In genomic region chr17:7437369-7437863, GRCh38 we compare ENCODE assay signal across 6 cellular contexts. TPM values are rescaled to one million over a fixed set of nuclear protein-coding genes. Genes with fewer than 3 reads are reported as not detected.
DNase-seq lines count a peak whose midpoint lies in the region; ATAC-seq and TF ChIP-seq lines count a peak whose summit lies in the region.

No MANE protein-coding gene starts in this region.

- no peaks in the 10 kb centered on the region for H3K27me3 ChIP-seq in PC-3 (ENCODE audit: low read length)
- H3K27me3 ChIP-seq in smooth muscle cell (ENCODE audit: low read depth) = no peaks in the 10 kb centered on the region

- CTCF ChIA-PET in PC-3 (lab: Charles Lee) = interaction anchor here (0.6 to 1.7 kb wide), 5 partner anchors 34 to 179 kb away, joined by 3 to 9 read pairs (median 6); partner anchors contain the start of gene TMEM256

- TF ChIP-seq CTCF in PC-3 (conservative IDR thresholded peaks at IDR 0.05; ENCODE audit: low read depth, low read length) (no peak), epithelial cell of proximal tubule (conservative IDR thresholded peaks at IDR 0.05; ENCODE audit: low read depth, low read length) (no peak), smooth muscle cell (IDR thresholded peaks at IDR 0.05; ENCODE audit: borderline replicate concordance, insufficient read depth, poor library complexity, severe bottlenecking) (no peak)

- 13% methylated on average over 27 of the region's 31 CpGs for WGBS in smooth muscle cell (ENCODE audit: low lambda C conversion rate)

- H3K9ac ChIP-seq in PC-3 (ENCODE audit: low read length) (peak overlapping the region; percentile 70; the same call in 1 of the 2 replicates), smooth muscle cell (ENCODE audit: low read depth) (no peak overlapping the region)

- H3K4me2 ChIP-seq in PC-3 (ENCODE audit: low read length) (peak overlapping the region; percentile 85), smooth muscle cell (peak overlapping the region; percentile 88)

- H2AFZ ChIP-seq in PC-3 (ENCODE audit: low read length) = peak overlapping the region; percentile 57; the same call in 1 of the 2 replicates
- no peak overlapping the region for H2AFZ ChIP-seq in smooth muscle cell (ENCODE audit: low read depth)

- POLR2A ChIA-PET in PC-3 (lab: Charles Lee; ENCODE audit: unreplicated experiment) = no interaction called here

- H3K9me3 ChIP-seq in PC-3 (ENCODE audit: low read length) (no peaks in the 10 kb centered on the region), smooth muscle cell (replicated peaks; ENCODE audit: low read depth) (no peaks in the 10 kb centered on the region)

- H3F3A ChIP-seq in PC-3 (ENCODE audit: low read length, unreplicated experiment) = no peaks in the 10 kb centered on the region
- H3F3A ChIP-seq in smooth muscle cell (ENCODE audit: low read depth) = peaks cover 16% of the 10 kb centered on the region

- 0 out of 2 replicates have a peak, but pooled peaks cover 5% of the 10 kb centered on the region for H3K79me2 ChIP-seq in PC-3 (ENCODE audit: low read length)
- H3K79me2 ChIP-seq in smooth muscle cell (ENCODE audit: low read depth) = no peaks in the 10 kb centered on the region

- H3K36me3 ChIP-seq in PC-3 (ENCODE audit: low read depth, low read length) (no peaks in the 10 kb centered on the region), smooth muscle cell (ENCODE audit: low read depth) (no peaks in the 10 kb centered on the region)

- peak overlapping the region; percentile 71 for H3K4me3 ChIP-seq in PC-3 (ENCODE audit: low read length)
- peak overlapping the region; percentile 75 for H3K4me3 ChIP-seq in epithelial cell of proximal tubule (ENCODE audit: low read depth, low read length)
- peak overlapping the region; percentile 61 for H3K4me3 ChIP-seq in smooth muscle cell

- no peak overlapping the region for H3K27ac ChIP-seq in PC-3 (ENCODE audit: low read length)
- H3K27ac ChIP-seq in smooth muscle cell (ENCODE audit: low read depth) = no peak overlapping the region

- intact Hi-C loops in PC-3 (cut with micrococcal nuclease) = loop anchor here (5.0 kb wide), 2 partner anchors 85 to 250 kb away; partner anchors contain the start of genes KCTD11, TP53 and WRAP53

- H3K9me2 ChIP-seq in PC-3 (replicated peaks; ENCODE audit: low read length) = no peaks in the 10 kb centered on the region

- no peak for ATAC-seq in PC-3

- no TSS peak for BruUV-seq in PC-3 (replicated peaks; lab: Mats Ljungman, UMichigan)

- DNase-seq in PC-3 = no peak
- DNase-seq in epithelial cell of proximal tubule (ENCODE audit: low read depth) = no peak
- no peak for DNase-seq in smooth muscle cell (lab: John Stamatoyannopoulos, UW; ENCODE audit: unreplicated experiment)
- DNase-seq in cerebellar nuclear complex (lab: John Stamatoyannopoulos, UW) = no peak
- DNase-seq in NCI-H524 treated with DMSO at 0.1 percent for 48 hours (lab: John Stamatoyannopoulos, UW) = no peak
- DNase-seq in epidermal melanocyte (ENCODE audit: insufficient read length, low spot score) = no peak

- no peaks in the 10 kb centered on the region for H4K20me1 ChIP-seq in PC-3 (ENCODE audit: low read length)
- peaks cover 12% of the 10 kb centered on the region for H4K20me1 ChIP-seq in smooth muscle cell (ENCODE audit: low read depth)

- H3K4me1 ChIP-seq in PC-3 (ENCODE audit: insufficient read depth, low read length) (peaks cover 4% of the 10 kb centered on the region; the same call in 1 of the 2 replicates), smooth muscle cell (ENCODE audit: low read depth) (peaks cover 22% of the 10 kb centered on the region)

RNA-seq across cellular contexts. Expression of gene FGF11, which starts 1.9 kb away (rescaled TPM):
- total RNA-seq in PC-3 (2014; rRNA removed) (0.69 and 1.0 TPM in 2 replicates), epithelial cell of proximal tubule (0.51 and 11.5 TPM in 2 replicates), smooth muscle cell (21.3 and 28.5 TPM in 2 replicates)
- polyA plus RNA-seq in smooth muscle cell = 13.9 and 30.9 TPM in 2 replicates

RNA-seq across cellular contexts. Expression of gene TMEM102, which starts 2.2 kb away (rescaled TPM):
- 14.0 and 17.9 TPM in 2 replicates for total RNA-seq in PC-3 (2014; rRNA removed)
- total RNA-seq in epithelial cell of proximal tubule = 24.6 and 25.0 TPM in 2 replicates
- 7.3 and 10.0 TPM in 2 replicates for total RNA-seq in smooth muscle cell
- 10.5 and 11.9 TPM in 2 replicates for polyA plus RNA-seq in smooth muscle cell

RNA-seq across cellular contexts. Expression of gene CHRNB1, which starts 7.4 kb away (rescaled TPM):
- total RNA-seq in PC-3 (2014; rRNA removed) (2.1 and 2.9 TPM in 2 replicates), epithelial cell of proximal tubule (21.3 and 30.7 TPM in 2 replicates), smooth muscle cell (8.9 and 12.2 TPM in 2 replicates)
- 19.0 and 22.5 TPM in 2 replicates for polyA plus RNA-seq in smooth muscle cell

RNA-seq across cellular contexts. Expression of gene SPEM3, which starts 8.8 kb away (rescaled TPM):
- total RNA-seq in PC-3 (2014; rRNA removed) = not detected in 2 replicates
- total RNA-seq in epithelial cell of proximal tubule = not detected in 2 replicates
- total RNA-seq in smooth muscle cell = not detected in 2 replicates
- 0.14 TPM in 1 of 2 replicates, not detected in the other for polyA plus RNA-seq in smooth muscle cell

RNA-seq across cellular contexts. Expression of gene SPEM2, which starts 12.0 kb away (rescaled TPM):
- total RNA-seq in PC-3 (2014; rRNA removed) (not detected in 2 replicates), epithelial cell of proximal tubule (not detected in 2 replicates), smooth muscle cell (0.22 TPM in 1 of 2 replicates, not detected in the other)
- polyA plus RNA-seq in smooth muscle cell = 0.56 and 1.0 TPM in 2 replicates
